Comparison of ENCODE assay signal across 15 cellular contexts in genomic region chr2:62221141-62221540, GRCh38. TPM values are rescaled to one million over a fixed set of nuclear protein-coding genes. Genes with fewer than 3 reads are reported as not detected.
DNase-seq lines count a peak whose midpoint lies in the region; ATAC-seq, FAIRE-seq and TF ChIP-seq lines count a peak whose summit lies in the region.
"Had no signal": no experiment of that assay in that cellular context is flagged by ENCODE, and none has a peak within 500 bp of the region (broad histone marks: within the 10 kb centered on the region; RNA-seq: fewer than 3 reads in every experiment).

No MANE protein-coding gene starts in this region.

- H2BK5ac ChIP-seq in trophoblast cell (ENCODE audit: low read depth, low read length, poor library complexity): no peak overlapping the region

- H2BK120ac ChIP-seq in trophoblast cell (ENCODE audit: insufficient read depth, low read length, poor library complexity): no peak overlapping the region

- H3K4me3 Mint-ChIP-seq in activated CD4-positive, alpha-beta T cell treated with anti-CD3 and anti-CD28 coated beads, Interleukin-2, amount 10 ng/mL, durations not matched to agents 24 days and 14 days: no peak overlapping the region

- no peaks in the 10 kb centered on the region for H3K9me1 ChIP-seq in endothelial cell of umbilical vein (replicated peaks; ENCODE audit: control insufficient read depth, extremely low read depth, insufficient read depth, low read length)

- H4K20me1 ChIP-seq in endothelial cell of umbilical vein (replicated peaks; ENCODE audit: control insufficient read depth, extremely low read depth, insufficient read depth, low read length) (no peaks in the 10 kb centered on the region), smooth muscle cell (ENCODE audit: low read depth) (peaks cover 42% of the 10 kb centered on the region)

- H2BK12ac ChIP-seq in trophoblast cell (ENCODE audit: low read length): no peak overlapping the region

- H3K18ac ChIP-seq in trophoblast cell (ENCODE audit: low read length): no peak overlapping the region

- H3K9me3 ChIP-seq in RWPE2 (ENCODE audit: severe bottlenecking) (no peaks in the 10 kb centered on the region), endothelial cell of umbilical vein (replicated peaks; ENCODE audit: control insufficient read depth, insufficient read depth, low read length) (no peaks in the 10 kb centered on the region), trophoblast cell (ENCODE audit: insufficient read depth, low read depth, low read length) (no peaks in the 10 kb centered on the region), smooth muscle cell (replicated peaks; ENCODE audit: low read depth) (no peaks in the 10 kb centered on the region)

- H3K27ac ChIP-seq in RWPE2 (ENCODE audit: poor library complexity, severe bottlenecking): no peak overlapping the region
- peak overlapping the region; percentile 8 for H3K27ac ChIP-seq in endothelial cell of umbilical vein (ENCODE audit: insufficient read depth, low read depth, low read length)
- no peak overlapping the region for H3K27ac ChIP-seq in trophoblast cell (ENCODE audit: low read depth, low read length)
- no peak overlapping the region for H3K27ac ChIP-seq in smooth muscle cell (ENCODE audit: low read depth)

- no peak overlapping the region for H3K14ac ChIP-seq in trophoblast cell (ENCODE audit: low read length)

- H4K8ac ChIP-seq in trophoblast cell (ENCODE audit: low read depth, low read length): no peak overlapping the region

- no peak for DNase-seq in activated CD4-positive, alpha-beta T cell treated with anti-CD3 and anti-CD28 coated beads, Interleukin-2, amount 10 ng/mL, durations not matched to agents 24 days and 14 days
- no peak for DNase-seq in activated CD4-positive, alpha-beta T cell treated with anti-CD3 and anti-CD28 coated beads for 1 hour
- no peak for DNase-seq in RWPE2 (ENCODE audit: low spot score)
- peak; percentile 76 for DNase-seq in endothelial cell of umbilical vein (ENCODE audit: low read depth, low spot score)
- DNase-seq in trophoblast cell: no peak
- no peak for DNase-seq in GM19240 (ENCODE audit: insufficient read length, low spot score)
- no peak for DNase-seq in smooth muscle cell (lab: John Stamatoyannopoulos, UW; ENCODE audit: unreplicated experiment)
- DNase-seq: ACHN, caudate nucleus, GOT3, mesendoderm, NCI-H524 treated with DMSO at 0.1 percent for 48 hours, right cardiac atrium had no signal

- H3K4me2 ChIP-seq in endothelial cell of umbilical vein (ENCODE audit: insufficient read depth, low read length) (peak overlapping the region; percentile 16), trophoblast cell (ENCODE audit: low read length) (no peak overlapping the region), smooth muscle cell (no peak overlapping the region)

- peaks cover 62% of the 10 kb centered on the region for H3K4me1 Mint-ChIP-seq in activated CD4-positive, alpha-beta T cell treated with anti-CD3 and anti-CD28 coated beads, Interleukin-2, amount 10 ng/mL, durations not matched to agents 24 days and 14 days

- H3K79me2 ChIP-seq in endothelial cell of umbilical vein (ENCODE audit: control insufficient read depth, insufficient read depth, low read length) (peaks cover 35% of the 10 kb centered on the region), trophoblast cell (ENCODE audit: control insufficient read depth, insufficient read depth, low read length, poor library complexity) (peaks cover 19% of the 10 kb centered on the region), smooth muscle cell (ENCODE audit: low read depth) (peaks cover 63% of the 10 kb centered on the region)

- intact Hi-C loops in activated CD4-positive, alpha-beta T cell treated with anti-CD3 and anti-CD28 coated beads, Interleukin-2, amount 10 ng/mL, durations not matched to agents 24 days and 14 days (cut with micrococcal nuclease): no loop called here
- intact Hi-C loops in endothelial cell of umbilical vein (cut with micrococcal nuclease): no loop called here

- H3K27me3 ChIP-seq in RWPE2 (ENCODE audit: insufficient read depth, poor library complexity, severe bottlenecking) (no peaks in the 10 kb centered on the region), endothelial cell of umbilical vein (ENCODE audit: control insufficient read depth in 2 of 2, insufficient read depth in 2 of 2, low read length in 2 of 2) (no peaks in the 10 kb centered on the region), trophoblast cell (ENCODE audit: insufficient read depth, low read length) (no peaks in the 10 kb centered on the region), smooth muscle cell (ENCODE audit: low read depth) (no peaks in the 10 kb centered on the region)

- no peaks in the 10 kb centered on the region for H3K79me1 ChIP-seq in trophoblast cell (ENCODE audit: low read length)

- H4K12ac ChIP-seq in trophoblast cell (ENCODE audit: low read depth, low read length): no peak overlapping the region

- peaks cover 58% of the 10 kb centered on the region for H3K36me3 Mint-ChIP-seq in activated CD4-positive, alpha-beta T cell treated with anti-CD3 and anti-CD28 coated beads, Interleukin-2, amount 10 ng/mL, durations not matched to agents 24 days and 14 days (ENCODE audit: low read depth)

- H3K4me1 ChIP-seq in RWPE2 (ENCODE audit: insufficient read depth, poor library complexity, severe bottlenecking): peaks cover 16% of the 10 kb centered on the region
- peaks cover 33% of the 10 kb centered on the region for H3K4me1 ChIP-seq in endothelial cell of umbilical vein (ENCODE audit: control insufficient read depth, extremely low read depth, insufficient read depth, low read length)
- H3K4me1 ChIP-seq in trophoblast cell (ENCODE audit: control insufficient read depth in 1 of 2, insufficient read depth in 2 of 2, low read length in 2 of 2): peaks cover 7 to 10% of the 10 kb centered on the region in 2 experiments
- peaks cover 32% of the 10 kb centered on the region for H3K4me1 ChIP-seq in smooth muscle cell (ENCODE audit: low read depth)

- TF ChIP-seq POLR2A in endothelial cell of umbilical vein (IDR thresholded peaks at IDR 0.05; ENCODE audit: low read depth, low read length): no peak

- CTCF ChIA-PET in endothelial cell of umbilical vein (lab: Charles Lee): no interaction called here

- H3F3A ChIP-seq in smooth muscle cell (ENCODE audit: low read depth): peaks cover 26% of the 10 kb centered on the region

- WGBS in trophoblast cell (ENCODE audit: extremely low coverage, insufficient coverage, insufficient read length): no CpG with 5 or more reads among the region's 1 CpG
- WGBS in smooth muscle cell (ENCODE audit: low lambda C conversion rate): 95% methylated on average over 1 of the region's 1 CpG

- peak; percentile 40 for FAIRE-seq in endothelial cell of umbilical vein (lab: Jason Lieb, UNC)
- FAIRE-seq: G401.6 had no signal

- no peak for TF ChIP-seq CTCF in RWPE2 (IDR thresholded peaks at IDR 0.05; ENCODE audit: poor library complexity, severe bottlenecking)
- TF ChIP-seq CTCF in endothelial cell of umbilical vein (IDR thresholded peaks at IDR 0.05; ENCODE audit: extremely low read depth in 1 of 2, insufficient read depth in 1 of 2, low read depth in 1 of 2, low read length in 2 of 2): no peak
- no peak for TF ChIP-seq CTCF in smooth muscle cell (IDR thresholded peaks at IDR 0.05; ENCODE audit: borderline replicate concordance, insufficient read depth, poor library complexity, severe bottlenecking)

- H3K9ac ChIP-seq in endothelial cell of umbilical vein (replicated peaks; ENCODE audit: extremely low read depth, insufficient read depth, low read length) (no peak overlapping the region), trophoblast cell (ENCODE audit: low read length) (no peak overlapping the region), smooth muscle cell (ENCODE audit: low read depth) (no peak overlapping the region)

- H3K9me3 Mint-ChIP-seq in activated CD4-positive, alpha-beta T cell treated with anti-CD3 and anti-CD28 coated beads, Interleukin-2, amount 10 ng/mL, durations not matched to agents 24 days and 14 days: no peaks in the 10 kb centered on the region

- no peak overlapping the region for H2AFZ ChIP-seq in endothelial cell of umbilical vein (ENCODE audit: low read depth, low read length)
- H2AFZ ChIP-seq in trophoblast cell (ENCODE audit: insufficient read depth, low read length, poor library complexity): no peak overlapping the region
- H2AFZ ChIP-seq in smooth muscle cell (ENCODE audit: low read depth): no peak overlapping the region

- H3K27ac Mint-ChIP-seq in activated CD4-positive, alpha-beta T cell treated with anti-CD3 and anti-CD28 coated beads, Interleukin-2, amount 10 ng/mL, durations not matched to agents 24 days and 14 days: peak overlapping the region; percentile 64

- H3K23ac ChIP-seq in trophoblast cell (ENCODE audit: low read length): no peak overlapping the region

- no peaks in the 10 kb centered on the region for H3K27me3 Mint-ChIP-seq in activated CD4-positive, alpha-beta T cell treated with anti-CD3 and anti-CD28 coated beads, Interleukin-2, amount 10 ng/mL, durations not matched to agents 24 days and 14 days

- dilution Hi-C loops in endothelial cell of umbilical vein (cut with MboI; ENCODE audit: extremely low pct_ligation_motif_present, low sequenced_read_pairs): no loop called here

- POLR2A ChIA-PET in endothelial cell of umbilical vein (lab: Charles Lee): no interaction called here

- no peak overlapping the region for H3K4me3 ChIP-seq in RWPE2 (ENCODE audit: severe bottlenecking)
- H3K4me3 ChIP-seq in endothelial cell of umbilical vein (replicated peaks in 1 of 3; ENCODE audit: insufficient read depth in 1 of 3, low read depth in 1 of 3, low read length in 3 of 3): no peak overlapping the region
- H3K4me3 ChIP-seq in trophoblast cell (ENCODE audit: low read depth, low read length): no peak overlapping the region
- H3K4me3 ChIP-seq in smooth muscle cell: no peak overlapping the region

- no peak overlapping the region for H2AK5ac ChIP-seq in trophoblast cell (ENCODE audit: low read length)

- BruUV-seq in endothelial cell of umbilical vein (replicated peaks; lab: Mats Ljungman, UMichigan): no TSS peak

- ATAC-seq in RWPE2 (ENCODE audit: low read depth) (0 out of 3 replicates have a peak, but pooled peaks have one; percentile 19), HG03280 (IDR thresholded peaks at IDR 0.05; ENCODE audit: unreplicated experiment) (no peak)

- H4K91ac ChIP-seq in trophoblast cell (ENCODE audit: low read depth, low read length): no peak overlapping the region

- H3K4ac ChIP-seq in trophoblast cell (ENCODE audit: low read depth, low read length): peak overlapping the region; percentile 47

- H3K36me3 ChIP-seq in RWPE2 (ENCODE audit: low read depth) (peaks cover 27% of the 10 kb centered on the region), endothelial cell of umbilical vein (ENCODE audit: control insufficient read depth in 2 of 2, extremely low read depth in 1 of 2, insufficient read depth in 2 of 2, low read length in 2 of 2) (peaks cover 5 to 9% of the 10 kb centered on the region in 2 experiments), trophoblast cell (ENCODE audit: control insufficient read depth in 1 of 2, insufficient read depth in 2 of 2, low read length in 2 of 2) (peaks cover 7 to 15% of the 10 kb centered on the region in 2 experiments), smooth muscle cell (ENCODE audit: low read depth) (no peaks in the 10 kb centered on the region)

RNA-seq across cellular contexts. Expression of gene B3GNT2, which starts 25.2 kb away (rescaled TPM):
- total RNA-seq in activated CD4-positive, alpha-beta T cell treated with anti-CD3 and anti-CD28 coated beads, Interleukin-2, amount 10 ng/mL, durations not matched to agents 24 days and 14 days: 30.4 and 30.9 TPM in 2 replicates
- total RNA-seq in endothelial cell of umbilical vein: 17.8 and 21.2 TPM in 2 replicates
- polyA plus RNA-seq in endothelial cell of umbilical vein: 7.6 and 9.5 TPM in 2 replicates
- 9.8 and 10.0 TPM in 2 replicates for polyA plus RNA-seq in endothelial cell of umbilical vein (2011; cell fraction: cytosol; rRNA removed)
- polyA plus RNA-seq in endothelial cell of umbilical vein (2011; cell fraction: nucleus; rRNA removed): 8.3 and 10.6 TPM in 2 replicates
- 12.5 and 13.6 TPM in 2 replicates for polyA plus RNA-seq in endothelial cell of umbilical vein (2012)
- 21.1 and 21.6 TPM in 2 replicates for polyA minus RNA-seq in endothelial cell of umbilical vein
- polyA minus RNA-seq in endothelial cell of umbilical vein (2011; cell fraction: cytosol; rRNA and poly(A)+ RNA removed): 5.3 TPM
- polyA minus RNA-seq in endothelial cell of umbilical vein (2011; cell fraction: nucleus; rRNA and poly(A)+ RNA removed): 10.3 and 18.5 TPM in 2 replicates
- 24.8 and 26.0 TPM in 2 replicates for polyA plus RNA-seq in trophoblast cell (2013)
- 29.3 and 32.1 TPM in 2 replicates for total RNA-seq in smooth muscle cell
- 13.9 and 16.5 TPM in 2 replicates for polyA plus RNA-seq in smooth muscle cell
